ENCODE assay signal across 28 cellular contexts in genomic region chr2:153195342-153195741, GRCh38.
"Had no signal": no experiment of that assay in that cellular context is flagged by ENCODE, and none has a peak within 500 bp of the region (broad histone marks: within the 10 kb centered on the region; RNA-seq: fewer than 3 reads in every experiment).

No MANE protein-coding gene starts in this region.

- H3K36me3 ChIP-seq: adrenal gland, brain microvascular endothelial cell, cardiac muscle cell, MG63 had no signal

- H3K27me3 ChIP-seq: adrenal gland, brain microvascular endothelial cell, cardiac muscle cell, MG63 had no signal

- H3K4me3 ChIP-seq: adrenal gland, cardiac muscle cell, MG63 had no signal

- H3K4me1 ChIP-seq: adrenal gland had no signal

- H3K9me3 ChIP-seq: MG63 had no signal

- DNase-seq: activated B cell treated with CpG ODN at 0.5 μM for 24 hours; activated CD4-positive, alpha-beta memory T cell treated with anti-CD3 and anti-CD28 coated beads for 36 hours; activated CD4-positive, alpha-beta T cell treated with anti-CD3 and anti-CD28 coated beads for 4 hours; activated CD4-positive, alpha-beta T cell treated with anti-CD3 and anti-CD28 coated beads, Interleukin-2, amount 50 U/mL, for 1 hour; activated CD4-positive, CD25-positive, alpha-beta regulatory T cell treated with anti-CD3 and anti-CD28 coated beads, Interleukin-2, amount 50 U/mL, for 72 hours; activated CD8-positive, alpha-beta memory T cell treated with anti-CD3 and anti-CD28 coated beads, Interleukin-2, amount 50 U/mL, for 4 hours; activated gamma-delta T cell treated with Interleukin-2 at 50 U/mL for 16 hours; activated naive CD4-positive, alpha-beta T cell treated with anti-CD3 and anti-CD28 coated beads for 36 hours; activated T-cell treated with anti-CD3 and anti-CD28 coated beads for 4 hours; activated T-cell treated with anti-CD3 and anti-CD28 coated beads, Interleukin-2, amount 50 U/mL, for 4 hours; adrenal gland; brain microvascular endothelial cell; Kasumi-1; KG1; MG63; NCI-H1048; NCI-H1105 treated with DMSO at 0.1 percent for 48 hours; NCI-H1436; NCI-H1694 treated with DMSO at 0.1 percent for 48 hours; NCI-H2029; NCI-H345; NCI-H524 treated with DMSO at 0.1 percent for 48 hours; SW 1271; T-helper 1 cell; T-helper 2 cell; T-helper 9 cell had no signal

- H3K27ac ChIP-seq: adrenal gland, brain microvascular endothelial cell, cardiac muscle cell, VCaP had no signal
